Comparison of ENCODE assay signal across 19 cellular contexts in genomic region chrX:153728951-153729631, GRCh38. TPM values are rescaled to one million over a fixed set of nuclear protein-coding genes. Genes with fewer than 3 reads are reported as not detected.
DNase-seq lines count a peak whose midpoint lies in the region; ATAC-seq, FAIRE-seq and TF ChIP-seq lines count a peak whose summit lies in the region.
"Had no signal": no experiment of that assay in that cellular context is flagged by ENCODE, and none has a peak within 500 bp of the region (broad histone marks: within the 10 kb centered on the region; RNA-seq: fewer than 3 reads in every experiment).

No MANE protein-coding gene starts in this region.

- TF ChIP-seq CTCF in HepG2 (CRISPR knock-in tag; IDR thresholded peaks at IDR 0.05) (no peak), right lobe of liver (IDR thresholded peaks at IDR 0.05) (no peak), osteoblast (IDR thresholded peaks at IDR 0.05; ENCODE audit: extremely low read depth, low read depth, low read length) (no peak)

- H3K4me2 ChIP-seq in HepG2 (ENCODE audit: low read depth, low read length) (no peak overlapping the region), osteoblast (ENCODE audit: insufficient read depth, low read length) (no peak overlapping the region)
- H3K4me2 ChIP-seq: GM23338 had no signal

- ATAC-seq in HepG2: no peak
- ATAC-seq in right lobe of liver: no peak
- no peak for ATAC-seq in stimulated activated naive B cell treated with anti-CD40 and anti-IgM and Interleukin-4, amounts not matched to agents 10 μg/mL and 1 μg/mL and 100 μg/mL, for 72 hours (replicated peaks)
- ATAC-seq in GM21737 (IDR thresholded peaks at IDR 0.05; ENCODE audit: unreplicated experiment): no peak
- ATAC-seq: GM23338 had no signal

- H3K79me2 ChIP-seq in HepG2 (ENCODE audit: insufficient read depth, low read length) (peaks cover 25% of the 10 kb centered on the region), osteoblast (ENCODE audit: insufficient read depth, low read length) (peaks cover 14% of the 10 kb centered on the region)

- 100% methylated on average over 2 of the region's 23 CpGs for WGBS in HepG2 (ENCODE audit: low lambda C conversion rate)
- 96% methylated on average over 8 of the region's 23 CpGs for WGBS in right lobe of liver (ENCODE audit: insufficient coverage, low coverage, low lambda C conversion rate, missing lambda C conversion rate)

- H3K4me3 ChIP-seq in HepG2 (replicated peaks in 1 of 3; ENCODE audit: insufficient read depth in 1 of 3, low read depth in 2 of 3, low read length in 3 of 3) (no peak overlapping the region), right lobe of liver (no peak overlapping the region), osteoblast (ENCODE audit: insufficient read depth, low read length) (no peak overlapping the region)
- H3K4me3 ChIP-seq: GM23338 had no signal

- TF ChIP-seq EP300 in HepG2 (IDR thresholded peaks at IDR 0.05; ENCODE audit: low read depth in 2 of 2, low read length in 2 of 2): no peak
- no peak for TF ChIP-seq EP300 in HepG2 (CRISPR knock-in tag; IDR thresholded peaks at IDR 0.05; ENCODE audit: borderline replicate concordance)

- no peak overlapping the region for H3K9ac ChIP-seq in HepG2 (ENCODE audit: insufficient read depth, low read depth, low read length)

- H3K36me3 Mint-ChIP-seq in dendritic cell treated with granulocyte-macrophage colony-stimulating factor and Interleukin-4, amounts not matched to agents 40 ng/mL and 50 ng/mL, for 4 days (ENCODE audit: low read depth): peaks cover 57% of the 10 kb centered on the region
- peaks cover 19 to 25% of the 10 kb centered on the region in 2 donors for H3K36me3 Mint-ChIP-seq in stimulated activated naive B cell treated with anti-CD40 and anti-IgM and Interleukin-4, amounts not matched to agents 10 μg/mL and 1 μg/mL and 100 μg/mL, for 72 hours

- no peaks in the 10 kb centered on the region for H3K27me3 Mint-ChIP-seq in dendritic cell treated with granulocyte-macrophage colony-stimulating factor and Interleukin-4, amounts not matched to agents 40 ng/mL and 50 ng/mL, for 4 days
- no peaks in the 10 kb centered on the region for H3K27me3 Mint-ChIP-seq in stimulated activated naive B cell treated with anti-CD40 and anti-IgM and Interleukin-4, amounts not matched to agents 10 μg/mL and 1 μg/mL and 100 μg/mL, for 72 hours
- H3K27me3 Mint-ChIP-seq: CD4-positive, alpha-beta memory T cell had no signal

- H3K27ac ChIP-seq in HepG2 (ENCODE audit: extremely low read length, insufficient read depth, low read length) (no peak overlapping the region), right lobe of liver (no peak overlapping the region), osteoblast (ENCODE audit: low read depth, low read length) (no peak overlapping the region)

- no peaks in the 10 kb centered on the region for H3K27me3 ChIP-seq in HepG2 (ENCODE audit: control insufficient read depth in 1 of 2, insufficient read depth in 2 of 2, low read length in 2 of 2)
- no peaks in the 10 kb centered on the region for H3K27me3 ChIP-seq in right lobe of liver
- H3K27me3 ChIP-seq in osteoblast (ENCODE audit: insufficient read depth, low read length): no peaks in the 10 kb centered on the region

- CTCF ChIA-PET in HepG2 (lab: Yijun Ruan, JAX; ENCODE audit: low intra/inter-chr PET ratio, low total read pairs): no interaction called here

- peaks cover 59% of the 10 kb centered on the region for H3K4me1 Mint-ChIP-seq in dendritic cell treated with granulocyte-macrophage colony-stimulating factor and Interleukin-4, amounts not matched to agents 40 ng/mL and 50 ng/mL, for 4 days (ENCODE audit: low read depth)
- peaks cover 19 to 39% of the 10 kb centered on the region in 2 donors for H3K4me1 Mint-ChIP-seq in stimulated activated naive B cell treated with anti-CD40 and anti-IgM and Interleukin-4, amounts not matched to agents 10 μg/mL and 1 μg/mL and 100 μg/mL, for 72 hours

- DNase-seq in HepG2 (ENCODE audit: low spot score) (no peak), right lobe of liver (no peak), osteoblast (ENCODE audit: insufficient read length, low spot score, missing footprints) (peak; percentile 69), kidney tubule cell (ENCODE audit: low spot score) (no peak), NCI-H146 treated with DMSO at 0.1 percent for 48 hours (lab: John Stamatoyannopoulos, UW; ENCODE audit: unreplicated experiment) (no peak)
- DNase-seq in stimulated activated naive B cell treated with anti-CD40 and anti-IgM and Interleukin-4, amounts not matched to agents 10 μg/mL and 1 μg/mL and 100 μg/mL, for 72 hours: no peak
- DNase-seq: 8988T; AML-193; C1 segment of cervical spinal cord; CD4-positive, alpha-beta memory T cell; DMS79 treated with DMSO at 0.1 percent for 48 hours; EL; H7 had no signal

- no peaks in the 10 kb centered on the region for H3K9me3 Mint-ChIP-seq in dendritic cell treated with granulocyte-macrophage colony-stimulating factor and Interleukin-4, amounts not matched to agents 40 ng/mL and 50 ng/mL, for 4 days
- peaks cover 1 to 9% of the 10 kb centered on the region in 2 donors for H3K9me3 Mint-ChIP-seq in stimulated activated naive B cell treated with anti-CD40 and anti-IgM and Interleukin-4, amounts not matched to agents 10 μg/mL and 1 μg/mL and 100 μg/mL, for 72 hours

- POLR2A ChIA-PET in HepG2 (lab: Yijun Ruan, JAX): interaction anchor here (2.9 to 3.8 kb wide), 2 partner anchors 34 to 42 kb away, joined by 15 to 16 read pairs; partner anchors contain the start of genes PLXNB3 and SLC6A8

- no peak overlapping the region for H3K4me3 Mint-ChIP-seq in dendritic cell treated with granulocyte-macrophage colony-stimulating factor and Interleukin-4, amounts not matched to agents 40 ng/mL and 50 ng/mL, for 4 days
- no peak overlapping the region for H3K4me3 Mint-ChIP-seq in stimulated activated naive B cell treated with anti-CD40 and anti-IgM and Interleukin-4, amounts not matched to agents 10 μg/mL and 1 μg/mL and 100 μg/mL, for 72 hours
- H3K4me3 Mint-ChIP-seq: GM23338 had no signal

- H3K36me3 ChIP-seq in HepG2 (replicated peaks in 1 of 2; ENCODE audit: control insufficient read depth in 1 of 2, insufficient read depth in 2 of 2, low read length in 2 of 2): peaks cover 0 to 6% of the 10 kb centered on the region in 2 experiments; a peak in 1 of 5 replicates
- no peaks in the 10 kb centered on the region for H3K36me3 ChIP-seq in right lobe of liver
- no peaks in the 10 kb centered on the region for H3K36me3 ChIP-seq in osteoblast (ENCODE audit: insufficient read depth, low read length)

- H2AFZ ChIP-seq in HepG2 (ENCODE audit: low read length): no peak overlapping the region
- no peak overlapping the region for H2AFZ ChIP-seq in osteoblast (ENCODE audit: low read length)
- H2AFZ ChIP-seq: GM23338 had no signal

- no peak for TF ChIP-seq RAD21 in HepG2 (CRISPR knock-in tag; IDR thresholded peaks at IDR 0.05)

- peaks cover 21% of the 10 kb centered on the region for H4K20me1 ChIP-seq in HepG2 (ENCODE audit: insufficient read depth, low read length)
- peaks cover 6% of the 10 kb centered on the region for H4K20me1 ChIP-seq in osteoblast (ENCODE audit: insufficient read depth, low read length)

- in situ Hi-C loops in HepG2 (cut with HindIII; ENCODE audit: extremely low pct_ligation_motif_present, low pct_unique_long_range_greater_than_20kb): no loop called here

- no peak for TF ChIP-seq POLR2A in HepG2 (IDR thresholded peaks at IDR 0.05; ENCODE audit: insufficient read depth in 1 of 2, low read depth in 2 of 2, low read length in 2 of 2)
- TF ChIP-seq POLR2A in right lobe of liver (IDR thresholded peaks at IDR 0.05): no peak

- intact Hi-C loops in HepG2 (cut with micrococcal nuclease; ENCODE audit: unreplicated experiment): no loop called here
- intact Hi-C loops in right lobe of liver (cut with DNase I): no loop called here
- intact Hi-C loops in dendritic cell treated with granulocyte-macrophage colony-stimulating factor and Interleukin-4, amounts not matched to agents 40 ng/mL and 50 ng/mL, for 4 days (cut with micrococcal nuclease): no loop called here

- peaks cover 51% of the 10 kb centered on the region for H3K4me1 ChIP-seq in HepG2 (ENCODE audit: insufficient read depth, low read length)
- H3K4me1 ChIP-seq in right lobe of liver: peaks cover 0 to 7% (median 0%) of the 10 kb centered on the region in 4 donors
- H3K4me1 ChIP-seq in osteoblast (ENCODE audit: insufficient read depth, low read length): peaks cover 16% of the 10 kb centered on the region

- BruUV-seq in HepG2 (replicated peaks; lab: Mats Ljungman, UMichigan): no TSS peak

- FAIRE-seq in HepG2 (lab: Jason Lieb, UNC): no peak
- FAIRE-seq: G401.6, GM12892 had no signal

- H3K9me3 ChIP-seq in HepG2 (ENCODE audit: low read length) (no peaks in the 10 kb centered on the region), right lobe of liver (no peaks in the 10 kb centered on the region), osteoblast (ENCODE audit: low read depth, low read length) (peaks cover 3% of the 10 kb centered on the region)

- peak overlapping the region; percentile 43 for H3K27ac Mint-ChIP-seq in dendritic cell treated with granulocyte-macrophage colony-stimulating factor and Interleukin-4, amounts not matched to agents 40 ng/mL and 50 ng/mL, for 4 days
- peak overlapping the region; percentile 56 for H3K27ac Mint-ChIP-seq in stimulated activated naive B cell treated with anti-CD40 and anti-IgM and Interleukin-4, amounts not matched to agents 10 μg/mL and 1 μg/mL and 100 μg/mL, for 72 hours
- H3K27ac Mint-ChIP-seq: GM23338 had no signal

RNA-seq across cellular contexts. Expression of gene ABCD1, which starts 4.4 kb away (rescaled TPM):
- total RNA-seq in HepG2 (2016; rRNA removed; fragmentation: Illumina TruSeq; extraction: Trizol) (10.1 and 15.9 TPM in 2 replicates), right lobe of liver (10 to 100 TPM in 4 of 6 experiments, 1 to 10 TPM in 2; 8.0 to 20.8 (median 10.9) TPM), osteoblast (14.1 and 16.3 TPM in 2 replicates)
- total RNA-seq in HepG2 (2016; cell fraction: cytosol; rRNA removed; fragmentation: Illumina TruSeq; extraction: Trizol; ENCODE audit: low read depth): 1.6 and 2.0 TPM in 2 replicates
- 9.1 and 16.2 TPM in 2 replicates for total RNA-seq in HepG2 (2016; cell fraction: insoluble cytoplasmic fraction; rRNA removed; fragmentation: Illumina TruSeq; extraction: Trizol)
- total RNA-seq in HepG2 (2016; cell fraction: membrane; rRNA removed; fragmentation: Illumina TruSeq; extraction: Trizol): 5.1 and 7.8 TPM in 2 replicates
- total RNA-seq in HepG2 (2016; cell fraction: nucleus; rRNA removed; fragmentation: Illumina TruSeq; extraction: Trizol): 14.6 and 18.2 TPM in 2 replicates
- 11.4 and 15.4 TPM in 2 replicates for polyA plus RNA-seq in HepG2 (2011; rRNA removed)
- polyA plus RNA-seq in HepG2 (2011; cell fraction: cytosol; rRNA removed): 7.2 and 9.7 TPM in 2 replicates
- polyA plus RNA-seq in HepG2 (2011; cell fraction: nucleus; rRNA removed): 50.2 and 59.9 TPM in 2 replicates
- polyA plus RNA-seq in HepG2 (2012): 19.7 and 23.2 TPM in 2 replicates
- 2.1 and 2.2 TPM in 2 replicates for polyA plus RNA-seq in HepG2 (2016; cell fraction: cytosol; fragmentation: Illumina TruSeq; extraction: Trizol; ENCODE audit: low read depth)
- polyA plus RNA-seq in HepG2 (2016; cell fraction: insoluble cytoplasmic fraction; fragmentation: Illumina TruSeq; extraction: Trizol; ENCODE audit: low read depth): 8.6 and 12.6 TPM in 2 replicates
- polyA plus RNA-seq in HepG2 (2016; cell fraction: membrane; fragmentation: Illumina TruSeq; extraction: Trizol; ENCODE audit: low read depth): 4.3 and 5.1 TPM in 2 replicates
- 34.6 and 36.9 TPM in 2 replicates for polyA plus RNA-seq in HepG2 (2016; cell fraction: nucleus; fragmentation: Illumina TruSeq; extraction: Trizol; ENCODE audit: insufficient read depth, low read depth)
- 25.4 and 48.9 TPM in 2 replicates for polyA minus RNA-seq in HepG2 (2011; rRNA and poly(A)+ RNA removed; ENCODE audit: low replicate concordance)
- 19.4 and 20.9 TPM in 2 replicates for polyA minus RNA-seq in HepG2 (2011; cell fraction: cytosol; rRNA and poly(A)+ RNA removed)
- 25.5 and 30.1 TPM in 2 replicates for polyA minus RNA-seq in HepG2 (2011; cell fraction: nucleus; rRNA and poly(A)+ RNA removed)

RNA-seq across cellular contexts. Expression of gene BCAP31, which starts 4.9 kb away (rescaled TPM):
- 101 and 178 TPM in 2 replicates for total RNA-seq in HepG2 (2016; rRNA removed; fragmentation: Illumina TruSeq; extraction: Trizol)
- total RNA-seq in HepG2 (2016; cell fraction: cytosol; rRNA removed; fragmentation: Illumina TruSeq; extraction: Trizol; ENCODE audit: low read depth): 102 and 117 TPM in 2 replicates
- 101 and 181 TPM in 2 replicates for total RNA-seq in HepG2 (2016; cell fraction: insoluble cytoplasmic fraction; rRNA removed; fragmentation: Illumina TruSeq; extraction: Trizol)
- 109 and 120 TPM in 2 replicates for total RNA-seq in HepG2 (2016; cell fraction: membrane; rRNA removed; fragmentation: Illumina TruSeq; extraction: Trizol)
- total RNA-seq in HepG2 (2016; cell fraction: nucleus; rRNA removed; fragmentation: Illumina TruSeq; extraction: Trizol): 130 and 143 TPM in 2 replicates
- 139 and 155 TPM in 2 replicates for polyA plus RNA-seq in HepG2 (2011; rRNA removed)
- 152 and 160 TPM in 2 replicates for polyA plus RNA-seq in HepG2 (2011; cell fraction: cytosol; rRNA removed)
- polyA plus RNA-seq in HepG2 (2011; cell fraction: nucleus; rRNA removed): 78.1 and 93.1 TPM in 2 replicates
- 231 and 288 TPM in 2 replicates for polyA plus RNA-seq in HepG2 (2012)
- 105 and 124 TPM in 2 replicates for polyA plus RNA-seq in HepG2 (2016; cell fraction: cytosol; fragmentation: Illumina TruSeq; extraction: Trizol; ENCODE audit: low read depth)
- polyA plus RNA-seq in HepG2 (2016; cell fraction: insoluble cytoplasmic fraction; fragmentation: Illumina TruSeq; extraction: Trizol; ENCODE audit: low read depth): 93.2 and 96.9 TPM in 2 replicates
- polyA plus RNA-seq in HepG2 (2016; cell fraction: membrane; fragmentation: Illumina TruSeq; extraction: Trizol; ENCODE audit: low read depth): 94.8 and 109 TPM in 2 replicates
- polyA plus RNA-seq in HepG2 (2016; cell fraction: nucleus; fragmentation: Illumina TruSeq; extraction: Trizol; ENCODE audit: insufficient read depth, low read depth): 219 and 236 TPM in 2 replicates
- polyA minus RNA-seq in HepG2 (2011; rRNA and poly(A)+ RNA removed; ENCODE audit: low replicate concordance): 297 and 320 TPM in 2 replicates
- polyA minus RNA-seq in HepG2 (2011; cell fraction: cytosol; rRNA and poly(A)+ RNA removed): 61.3 and 65.4 TPM in 2 replicates
- polyA minus RNA-seq in HepG2 (2011; cell fraction: nucleus; rRNA and poly(A)+ RNA removed): 46.2 and 58.7 TPM in 2 replicates
- total RNA-seq in right lobe of liver: 100 to 1,000 TPM; 100 to 126 (median 107) TPM
- total RNA-seq in osteoblast: 114 and 118 TPM in 2 replicates

RNA-seq across cellular contexts. Expression of gene PLXNB3, which starts 35.0 kb away (rescaled TPM):
- 1.2 and 3.0 TPM in 2 replicates for total RNA-seq in HepG2 (2016; rRNA removed; fragmentation: Illumina TruSeq; extraction: Trizol)
- 0.20 and 0.62 TPM in 2 replicates for total RNA-seq in HepG2 (2016; cell fraction: cytosol; rRNA removed; fragmentation: Illumina TruSeq; extraction: Trizol; ENCODE audit: low read depth)
- 0.51 and 3.2 TPM in 2 replicates for total RNA-seq in HepG2 (2016; cell fraction: insoluble cytoplasmic fraction; rRNA removed; fragmentation: Illumina TruSeq; extraction: Trizol)
- total RNA-seq in HepG2 (2016; cell fraction: membrane; rRNA removed; fragmentation: Illumina TruSeq; extraction: Trizol): 0.90 and 1.4 TPM in 2 replicates
- 3.6 and 5.9 TPM in 2 replicates for total RNA-seq in HepG2 (2016; cell fraction: nucleus; rRNA removed; fragmentation: Illumina TruSeq; extraction: Trizol)
- polyA plus RNA-seq in HepG2 (2011; rRNA removed): 6.9 and 8.1 TPM in 2 replicates
- 2.0 and 3.8 TPM in 2 replicates for polyA plus RNA-seq in HepG2 (2011; cell fraction: cytosol; rRNA removed)
- 40.4 and 58.7 TPM in 2 replicates for polyA plus RNA-seq in HepG2 (2011; cell fraction: nucleus; rRNA removed)
- 3.4 and 5.7 TPM in 2 replicates for polyA plus RNA-seq in HepG2 (2012)
- 0.61 and 0.93 TPM in 2 replicates for polyA plus RNA-seq in HepG2 (2016; cell fraction: cytosol; fragmentation: Illumina TruSeq; extraction: Trizol; ENCODE audit: low read depth)
- polyA plus RNA-seq in HepG2 (2016; cell fraction: insoluble cytoplasmic fraction; fragmentation: Illumina TruSeq; extraction: Trizol; ENCODE audit: low read depth): 1.8 and 2.9 TPM in 2 replicates
- 2.0 and 2.3 TPM in 2 replicates for polyA plus RNA-seq in HepG2 (2016; cell fraction: membrane; fragmentation: Illumina TruSeq; extraction: Trizol; ENCODE audit: low read depth)
- 20.2 and 27.0 TPM in 2 replicates for polyA plus RNA-seq in HepG2 (2016; cell fraction: nucleus; fragmentation: Illumina TruSeq; extraction: Trizol; ENCODE audit: insufficient read depth, low read depth)
- polyA minus RNA-seq in HepG2 (2011; rRNA and poly(A)+ RNA removed; ENCODE audit: low replicate concordance): 0.68 and 8.0 TPM in 2 replicates
- polyA minus RNA-seq in HepG2 (2011; cell fraction: cytosol; rRNA and poly(A)+ RNA removed): 5.1 and 5.5 TPM in 2 replicates
- polyA minus RNA-seq in HepG2 (2011; cell fraction: nucleus; rRNA and poly(A)+ RNA removed): 5.0 and 6.8 TPM in 2 replicates
- 1 to 10 TPM in 3 of 6 experiments, under 1 TPM in 3; 0.55 to 1.7 (median 0.94) TPM for total RNA-seq in right lobe of liver
- 2.7 and 4.3 TPM in 2 replicates for total RNA-seq in osteoblast
- total RNA-seq: CD4-positive, alpha-beta memory T cell; H7 had no signal
- polyA plus RNA-seq: CD4-positive, alpha-beta memory T cell had no signal

RNA-seq across cellular contexts. Expression of gene SLC6A8, which starts 41.4 kb away (rescaled TPM):
- 9.0 and 13.9 TPM in 2 replicates for total RNA-seq in HepG2 (2016; rRNA removed; fragmentation: Illumina TruSeq; extraction: Trizol)
- total RNA-seq in HepG2 (2016; cell fraction: cytosol; rRNA removed; fragmentation: Illumina TruSeq; extraction: Trizol; ENCODE audit: low read depth): 5.6 and 6.3 TPM in 2 replicates
- 8.6 and 16.2 TPM in 2 replicates for total RNA-seq in HepG2 (2016; cell fraction: insoluble cytoplasmic fraction; rRNA removed; fragmentation: Illumina TruSeq; extraction: Trizol)
- total RNA-seq in HepG2 (2016; cell fraction: membrane; rRNA removed; fragmentation: Illumina TruSeq; extraction: Trizol): 22.0 and 22.3 TPM in 2 replicates
- 11.0 and 18.5 TPM in 2 replicates for total RNA-seq in HepG2 (2016; cell fraction: nucleus; rRNA removed; fragmentation: Illumina TruSeq; extraction: Trizol)
- 176 and 264 TPM in 2 replicates for polyA plus RNA-seq in HepG2 (2011; rRNA removed)
- polyA plus RNA-seq in HepG2 (2011; cell fraction: cytosol; rRNA removed): 196 and 214 TPM in 2 replicates
- polyA plus RNA-seq in HepG2 (2011; cell fraction: nucleus; rRNA removed): 723 and 745 TPM in 2 replicates
- polyA plus RNA-seq in HepG2 (2012): 356 and 405 TPM in 2 replicates
- 10.4 and 12.7 TPM in 2 replicates for polyA plus RNA-seq in HepG2 (2016; cell fraction: cytosol; fragmentation: Illumina TruSeq; extraction: Trizol; ENCODE audit: low read depth)
- 19.8 and 27.0 TPM in 2 replicates for polyA plus RNA-seq in HepG2 (2016; cell fraction: insoluble cytoplasmic fraction; fragmentation: Illumina TruSeq; extraction: Trizol; ENCODE audit: low read depth)
- polyA plus RNA-seq in HepG2 (2016; cell fraction: membrane; fragmentation: Illumina TruSeq; extraction: Trizol; ENCODE audit: low read depth): 35.0 and 35.9 TPM in 2 replicates
- 58.3 and 60.5 TPM in 2 replicates for polyA plus RNA-seq in HepG2 (2016; cell fraction: nucleus; fragmentation: Illumina TruSeq; extraction: Trizol; ENCODE audit: insufficient read depth, low read depth)
- 85.4 and 544 TPM in 2 replicates for polyA minus RNA-seq in HepG2 (2011; rRNA and poly(A)+ RNA removed; ENCODE audit: low replicate concordance)
- polyA minus RNA-seq in HepG2 (2011; cell fraction: cytosol; rRNA and poly(A)+ RNA removed): 145 and 181 TPM in 2 replicates
- polyA minus RNA-seq in HepG2 (2011; cell fraction: nucleus; rRNA and poly(A)+ RNA removed): 106 and 150 TPM in 2 replicates
- total RNA-seq in right lobe of liver: 1 to 10 TPM; 1.6 to 9.2 (median 2.9) TPM
- total RNA-seq in osteoblast: 15.3 and 19.5 TPM in 2 replicates

RNA-seq across cellular contexts. Expression of gene SRPK3, which starts 51.8 kb away (rescaled TPM):
- 0.22 TPM in 1 of 2 replicates, not detected in the other for total RNA-seq in HepG2 (2016; rRNA removed; fragmentation: Illumina TruSeq; extraction: Trizol)
- total RNA-seq in HepG2 (2016; cell fraction: cytosol; rRNA removed; fragmentation: Illumina TruSeq; extraction: Trizol; ENCODE audit: low read depth): not detected in 2 replicates
- 0.09 TPM in 1 of 2 replicates, not detected in the other for total RNA-seq in HepG2 (2016; cell fraction: insoluble cytoplasmic fraction; rRNA removed; fragmentation: Illumina TruSeq; extraction: Trizol)
- 0.07 TPM in 1 of 2 replicates, not detected in the other for total RNA-seq in HepG2 (2016; cell fraction: membrane; rRNA removed; fragmentation: Illumina TruSeq; extraction: Trizol)
- total RNA-seq in HepG2 (2016; cell fraction: nucleus; rRNA removed; fragmentation: Illumina TruSeq; extraction: Trizol): not detected in 2 replicates
- polyA plus RNA-seq in HepG2 (2011; rRNA removed): 0.10 and 0.30 TPM in 2 replicates
- 0.03 and 0.13 TPM in 2 replicates for polyA plus RNA-seq in HepG2 (2011; cell fraction: cytosol; rRNA removed)
- polyA plus RNA-seq in HepG2 (2011; cell fraction: nucleus; rRNA removed): 0.93 and 2.1 TPM in 2 replicates
- 0.07 and 0.15 TPM in 2 replicates for polyA plus RNA-seq in HepG2 (2012)
- polyA plus RNA-seq in HepG2 (2016; cell fraction: cytosol; fragmentation: Illumina TruSeq; extraction: Trizol; ENCODE audit: low read depth): 0.16 and 0.37 TPM in 2 replicates
- not detected in 2 replicates for polyA plus RNA-seq in HepG2 (2016; cell fraction: insoluble cytoplasmic fraction; fragmentation: Illumina TruSeq; extraction: Trizol; ENCODE audit: low read depth)
- 0.14 TPM in 1 of 2 replicates, not detected in the other for polyA plus RNA-seq in HepG2 (2016; cell fraction: membrane; fragmentation: Illumina TruSeq; extraction: Trizol; ENCODE audit: low read depth)
- polyA plus RNA-seq in HepG2 (2016; cell fraction: nucleus; fragmentation: Illumina TruSeq; extraction: Trizol; ENCODE audit: insufficient read depth, low read depth): 0.57 TPM in 1 of 2 replicates, not detected in the other
- 0.06 TPM in 1 of 2 replicates, not detected in the other for polyA minus RNA-seq in HepG2 (2011; rRNA and poly(A)+ RNA removed; ENCODE audit: low replicate concordance)
- not detected in 2 replicates for polyA minus RNA-seq in HepG2 (2011; cell fraction: cytosol; rRNA and poly(A)+ RNA removed)
- not detected in 2 replicates for polyA minus RNA-seq in HepG2 (2011; cell fraction: nucleus; rRNA and poly(A)+ RNA removed)
- not detected for total RNA-seq in right lobe of liver
- total RNA-seq in osteoblast: 0.36 TPM in 1 of 2 replicates, not detected in the other
- total RNA-seq: CD4-positive, alpha-beta memory T cell; GM23338; H7; HT1080 had no signal
- polyA plus RNA-seq: CD4-positive, alpha-beta memory T cell had no signal
